15 cellular contexts compared by ENCODE assay signal in genomic region chr21:43341349-43342163, GRCh38.
A peak's percentile ranks its signal among the peaks of the same experiment; 100 is the strongest.
DNase-seq lines count a peak whose midpoint lies in the region; ATAC-seq and TF ChIP-seq lines count a peak whose summit lies in the region.
"Had no signal": no experiment of that assay in that cellular context is flagged by ENCODE, and none has a peak within 500 bp of the region (broad histone marks: within the 10 kb centered on the region; RNA-seq: fewer than 3 reads in every experiment).

No MANE protein-coding gene starts in this region.

- H3K27me3 ChIP-seq in ACC112 (ENCODE audit: insufficient read depth, low read length) (no peaks in the 10 kb centered on the region), brain microvascular endothelial cell (replicated peaks) (no peaks in the 10 kb centered on the region), thyroid gland (no peaks in the 10 kb centered on the region)
- H3K27me3 ChIP-seq: BE2C, Peyer's patch had no signal

- H3K4me1 ChIP-seq in ACC112 (ENCODE audit: control insufficient read depth, insufficient read depth, low read length, unreplicated experiment) (peaks cover 21% of the 10 kb centered on the region), HEK293 (ENCODE audit: control insufficient read depth, insufficient read depth, low read length) (no peaks in the 10 kb centered on the region; the same call in 1 of the 2 replicates), thyroid gland (peaks cover 6 to 19% of the 10 kb centered on the region in 2 donors)
- H3K4me1 ChIP-seq: BE2C had no signal

- no peak overlapping the region for H3K4me3 ChIP-seq in ACC112 (ENCODE audit: low read depth, low read length)
- H3K4me3 ChIP-seq in HEK293 (ENCODE audit: low read depth, low read length): no peak overlapping the region
- no peak overlapping the region for H3K4me3 ChIP-seq in brain microvascular endothelial cell (ENCODE audit: low read depth, low read length)
- H3K4me3 ChIP-seq in thyroid gland (replicated peaks in 1 of 3): no peak overlapping the region
- H3K4me3 ChIP-seq: esophagus squamous epithelium, Peyer's patch, suprapubic skin had no signal

- H3K27ac ChIP-seq in ACC112 (ENCODE audit: low read depth, low read length) (peak overlapping the region; percentile 22; the same call in 1 of the 2 replicates), HEK293 (ENCODE audit: extremely low read depth, low read depth, low read length) (no peak overlapping the region), brain microvascular endothelial cell (peak overlapping the region; percentile 80), thyroid gland (no peak overlapping the region)
- H3K27ac ChIP-seq: Peyer's patch, suprapubic skin had no signal

- TF ChIP-seq CTCF in HEK293 (tag by site-specific recombination; IDR thresholded peaks at IDR 0.05) (no peak), brain microvascular endothelial cell (IDR thresholded peaks at IDR 0.05; ENCODE audit: low read depth, low read length, missing control alignments) (no peak), thyroid gland (IDR thresholded peaks at IDR 0.05) (no peak)

- intact Hi-C loops in thyroid gland (cut with DNase I): no loop called here

- 82 to 91% methylated on average over 13 to 18 of the region's 25 CpGs for WGBS in thyroid gland, 2 donors

- DNase-seq in brain microvascular endothelial cell (peak; percentile 62), myocyte (ENCODE audit: low read depth) (peak; percentile 96), thyroid gland (no peak), T-helper 9 cell (no peak)
- DNase-seq: activated CD4-positive, alpha-beta T cell treated with anti-CD3 and anti-CD28 coated beads for 48 hours; BE2C; esophagus squamous epithelium; NCI-H1436 treated with DMSO at 0.1 percent for 48 hours; Peyer's patch; T-helper 2 cell had no signal

- no peaks in the 10 kb centered on the region for H3K9me3 ChIP-seq in HEK293 (ENCODE audit: control insufficient read depth, insufficient read depth, low read depth, low read length)
- no peaks in the 10 kb centered on the region for H3K9me3 ChIP-seq in thyroid gland
- H3K9me3 ChIP-seq: BE2C, esophagus squamous epithelium, Peyer's patch, suprapubic skin had no signal

- H3K36me3 ChIP-seq in ACC112 (ENCODE audit: insufficient read depth, low read length) (no peaks in the 10 kb centered on the region), HEK293 (ENCODE audit: control insufficient read depth in 2 of 2, insufficient read depth in 1 of 2, low read length in 2 of 2) (no peaks in the 10 kb centered on the region), brain microvascular endothelial cell (replicated peaks) (no peaks in the 10 kb centered on the region), thyroid gland (no peaks in the 10 kb centered on the region)
- H3K36me3 ChIP-seq: BE2C, esophagus squamous epithelium, Peyer's patch, suprapubic skin had no signal

- TF ChIP-seq POLR2A in thyroid gland (IDR thresholded peaks at IDR 0.05): no peak

- ATAC-seq in GM18870 (IDR thresholded peaks at IDR 0.05; ENCODE audit: unreplicated experiment) (no peak), HG02870 (IDR thresholded peaks at IDR 0.05; ENCODE audit: unreplicated experiment) (no peak)

- H3K79me2 ChIP-seq in ACC112 (ENCODE audit: control insufficient read depth, insufficient read depth, low read length, unreplicated experiment): no peaks in the 10 kb centered on the region

- H2AFZ ChIP-seq in ACC112 (ENCODE audit: low read length, unreplicated experiment): no peak overlapping the region

- in situ Hi-C loops in brain microvascular endothelial cell (cut with HindIII; ENCODE audit: low pct_ligation_motif_present, low sequenced_read_pairs): no loop called here

- POLR2A ChIA-PET in HEK293 (lab: Yijun Ruan, JAX): interaction anchor here (1.1 kb wide), 1 partner anchor 20 kb away, joined by 4 read pairs; no protein-coding TSS in a partner anchor

- CTCF ChIA-PET in HEK293 (lab: Yijun Ruan, JAX): interaction anchor here (0.5 to 1.6 kb wide), 4 partner anchors 10 to 303 kb away, joined by 3 to 4 read pairs (median 4); no protein-coding TSS in a partner anchor

TF ChIP-seq in HEK293, 187 proteins besides CTCF, POLR2A, EP300 and RAD21:
- TF ChIP-seq ZIC2 (tag by site-specific recombination; IDR thresholded peaks at IDR 0.05) (peak; percentile 98), ZBTB48 (tag by site-specific recombination; IDR thresholded peaks at IDR 0.05) (no peak)
TF ChIP-seq in HEK293: peak in this region for 1.

Comparison
In these comparisons a context has a peak if more than half of its experiments do, and no peak if none do; other contexts are left out.
1. H3K27ac ChIP-seq: peak in ACC112 (single experiment) and brain microvascular endothelial cell (single experiment); none in HEK293 (single experiment) and thyroid gland (0 of 3).
2. DNase-seq: peak in brain microvascular endothelial cell (single experiment) and myocyte (single experiment); none in thyroid gland (0 of 2) and T-helper 9 cell (single experiment).